Comparison of ENCODE assay signal across 11 cellular contexts in the genomic region with DNA sequence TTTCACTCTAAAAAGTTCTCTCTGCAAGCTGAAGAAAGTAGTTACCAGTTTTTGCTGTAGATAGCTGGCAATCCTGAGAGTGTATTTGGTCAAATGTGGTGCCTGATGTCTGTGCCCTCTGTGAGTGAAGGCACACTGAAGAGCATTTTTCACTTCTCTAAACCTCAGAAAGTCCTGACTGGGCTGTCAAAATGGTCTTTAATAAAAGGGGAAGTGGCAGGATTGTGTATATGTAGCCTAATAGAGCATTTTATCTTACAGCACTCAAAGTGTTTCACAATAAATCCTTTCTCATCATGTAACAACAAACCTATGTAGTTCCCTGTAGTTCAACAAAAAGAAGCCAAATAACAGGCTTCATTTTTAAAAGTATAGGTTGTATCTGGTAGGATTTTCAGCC.
A peak's percentile ranks its signal among the peaks of the same experiment; 100 is the strongest.
DNase-seq lines count a peak whose midpoint lies in the region; ATAC-seq, FAIRE-seq and TF ChIP-seq lines count a peak whose summit lies in the region.
"Had no signal": no experiment of that assay in that cellular context is flagged by ENCODE, and none has a peak within 500 bp of the region (broad histone marks: within the 10 kb centered on the region; RNA-seq: fewer than 3 reads in every experiment).

No MANE protein-coding gene starts in this region.

- peak overlapping the region; percentile 62 for H3K27ac ChIP-seq in GM12878 (ENCODE audit: control insufficient read depth, insufficient read depth)
- H3K27ac ChIP-seq: prostate gland, tibial artery had no signal

- intact Hi-C loops in GM12878 (cut with micrococcal nuclease; ENCODE audit: unreplicated experiment): no loop called here

- no peaks in the 10 kb centered on the region for H3K9me3 ChIP-seq in GM12878 (replicated peaks; ENCODE audit: control insufficient read depth, insufficient read depth, low read length)
- H3K9me3 ChIP-seq: prostate gland, tibial artery had no signal

- BruUV-seq in GM12878 (replicated peaks; lab: Mats Ljungman, UMichigan): no TSS peak

- no peak overlapping the region for H3K9ac ChIP-seq in GM12878 (ENCODE audit: control insufficient read depth, insufficient read depth, low read length)

- no peak overlapping the region for H2AFZ ChIP-seq in GM12878 (ENCODE audit: control insufficient read depth, low read depth, low read length)

- H3K79me2 ChIP-seq in GM12878 (ENCODE audit: control insufficient read depth, insufficient read depth, low read length): no peaks in the 10 kb centered on the region

- ATAC-seq in GM21515 (IDR thresholded peaks at IDR 0.05; ENCODE audit: unreplicated experiment) (peak; percentile 93), HG03442 (IDR thresholded peaks at IDR 0.05; ENCODE audit: unreplicated experiment) (peak; percentile 97), GM12878 (peak; percentile 98)

- no peak overlapping the region; the same call in 1 of the 2 replicates for H3K4me3 ChIP-seq in GM12878
- H3K4me3 ChIP-seq: prostate gland, tibial artery had no signal

- no peak overlapping the region for H3K4me2 ChIP-seq in GM12878 (ENCODE audit: control insufficient read depth, insufficient read depth)

- SMC1A ChIA-PET in GM12878 (lab: Charles Lee; ENCODE audit: uncharacterized antibody, unreplicated experiment): interaction anchor here (0.6 to 2.5 kb wide), 5 partner anchors 9 to 46 kb away, joined by 3 to 12 read pairs (median 3); no protein-coding TSS in a partner anchor

- peak; percentile 30 for DNase-seq in GM13977 (ENCODE audit: low spot score)
- DNase-seq in GM12878 (ENCODE audit: low read depth, low spot score): peak; percentile 77
- no peak for DNase-seq in ecto neural progenitor cell (ENCODE audit: low spot score)
- no peak for DNase-seq in NCI-H2196 (lab: John Stamatoyannopoulos, UW; ENCODE audit: unreplicated experiment)
- no peak for DNase-seq in stimulated activated CD4-positive, alpha-beta T cell treated with anti-CD3 and anti-CD28 coated beads, Interleukin-4, amount 100 ng/mL, for 1 hour
- no peak for DNase-seq in NCI-H2171 treated with DMSO at 0.1 percent for 48 hours (lab: John Stamatoyannopoulos, UW)
- DNase-seq: tibial artery had no signal

- H3K27me3 ChIP-seq in GM12878 (replicated peaks in 1 of 2; ENCODE audit: control insufficient read depth in 2 of 2, insufficient read depth in 2 of 2, low read length in 1 of 2): no peaks in the 10 kb centered on the region
- H3K27me3 ChIP-seq: tibial artery had no signal

- no peak for TF ChIP-seq RAD21 in GM12878 (IDR thresholded peaks at IDR 0.05; ENCODE audit: insufficient read depth, low read depth, low read length)

- CTCF ChIA-PET in GM12878 (lab: Yijun Ruan, JAX): no interaction called here

- POLR2A ChIA-PET in GM12878 (lab: Charles Lee): interaction anchor here (1.1 kb wide), 1 partner anchor 24 kb away, joined by 3 read pairs; no protein-coding TSS in a partner anchor

- H4K20me1 ChIP-seq in GM12878 (ENCODE audit: control insufficient read depth, insufficient read depth): no peaks in the 10 kb centered on the region

- TF ChIP-seq CTCF in GM13977 (IDR thresholded peaks at IDR 0.05; ENCODE audit: extremely low read depth, insufficient read depth, missing control alignments): no peak
- TF ChIP-seq CTCF in GM12878 (IDR thresholded peaks at IDR 0.05 in 2 of 3, conservative IDR thresholded peaks at IDR 0.05 in 1 of 3; ENCODE audit: control insufficient read depth in 2 of 3, extremely low read depth in 1 of 3, insufficient read depth in 1 of 3, low read depth in 3 of 3, low read length in 3 of 3): no peak

- no peak for FAIRE-seq in GM12878 (lab: Jason Lieb, UNC)
- FAIRE-seq: G401.6 had no signal

- TF ChIP-seq EP300 in GM12878 (IDR thresholded peaks at IDR 0.05; ENCODE audit: borderline replicate concordance in 1 of 2, control insufficient read depth in 1 of 2, low read depth in 2 of 2, low read length in 2 of 2): peak in 1 of 2 experiments; percentile 77; a peak in 1 of 4 replicates

- no peak for TF ChIP-seq POLR2A in GM12878 (IDR thresholded peaks at IDR 0.05; ENCODE audit: low read depth, low read length)

- RAD21 ChIA-PET in GM12878 (lab: Charles Lee; ENCODE audit: unreplicated experiment): interaction anchor here (1.1 to 1.7 kb wide), 3 partner anchors 10 to 44 kb away, joined by 3 to 5 read pairs (median 5); no protein-coding TSS in a partner anchor

- in situ Hi-C loops in GM13977 (cut with MboI; ENCODE audit: low pct_unique_long_range_greater_than_20kb, low sequenced_read_pairs, unreplicated experiment): no loop called here
- in situ Hi-C loops in GM12878 (cut with MboI): no loop called here

- no peaks in the 10 kb centered on the region for H3K36me3 ChIP-seq in GM12878 (ENCODE audit: control insufficient read depth in 2 of 2, insufficient read depth in 2 of 2, low read length in 1 of 2)
- H3K36me3 ChIP-seq: prostate gland, tibial artery had no signal

- peaks cover 13% of the 10 kb centered on the region for H3K4me1 ChIP-seq in GM12878 (ENCODE audit: control insufficient read depth, insufficient read depth, low read length)
- H3K4me1 ChIP-seq: prostate gland, tibial artery had no signal

TF ChIP-seq in GM12878, 131 proteins besides CTCF, POLR2A, EP300 and RAD21 (continues in another document):
- TF ChIP-seq MTA2 (IDR thresholded peaks at IDR 0.05; ENCODE audit: low read depth): peak; percentile 62
- TF ChIP-seq BMI1 (IDR thresholded peaks at IDR 0.05; ENCODE audit: borderline replicate concordance): 0 out of 2 replicates have a peak, but pooled peaks have one; percentile 45
- TF ChIP-seq HDAC6 (IDR thresholded peaks at IDR 0.05; ENCODE audit: unreplicated experiment): no peak
- no peak for TF ChIP-seq ZNF217 (IDR thresholded peaks at IDR 0.05)
- TF ChIP-seq ATF7 (IDR thresholded peaks at IDR 0.05; ENCODE audit: low read depth): no peak
- TF ChIP-seq, protein P1, sequence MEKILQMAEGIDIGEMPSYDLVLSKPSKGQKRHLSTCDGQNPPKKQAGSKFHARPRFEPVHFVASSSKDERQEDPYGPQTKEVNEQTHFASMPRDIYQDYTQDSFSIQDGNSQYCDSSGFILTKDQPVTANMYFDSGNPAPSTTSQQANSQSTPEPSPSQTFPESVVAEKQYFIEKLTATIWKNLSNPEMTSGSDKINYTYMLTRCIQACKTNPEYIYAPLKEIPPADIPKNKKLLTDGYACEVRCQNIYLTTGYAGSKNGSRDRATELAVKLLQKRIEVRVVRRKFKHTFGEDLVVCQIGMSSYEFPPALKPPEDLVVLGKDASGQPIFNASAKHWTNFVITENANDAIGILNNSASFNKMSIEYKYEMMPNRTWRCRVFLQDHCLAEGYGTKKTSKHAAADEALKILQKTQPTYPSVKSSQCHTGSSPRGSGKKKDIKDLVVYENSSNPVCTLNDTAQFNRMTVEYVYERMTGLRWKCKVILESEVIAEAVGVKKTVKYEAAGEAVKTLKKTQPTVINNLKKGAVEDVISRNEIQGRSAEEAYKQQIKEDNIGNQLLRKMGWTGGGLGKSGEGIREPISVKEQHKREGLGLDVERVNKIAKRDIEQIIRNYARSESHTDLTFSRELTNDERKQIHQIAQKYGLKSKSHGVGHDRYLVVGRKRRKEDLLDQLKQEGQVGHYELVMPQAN (conservative IDR thresholded peaks at IDR 0.05): no peak
- TF ChIP-seq EED (IDR thresholded peaks at IDR 0.05; ENCODE audit: low read depth): peak; percentile 49; the same call in 1 of the 2 replicates
- TF ChIP-seq, protein P2, sequence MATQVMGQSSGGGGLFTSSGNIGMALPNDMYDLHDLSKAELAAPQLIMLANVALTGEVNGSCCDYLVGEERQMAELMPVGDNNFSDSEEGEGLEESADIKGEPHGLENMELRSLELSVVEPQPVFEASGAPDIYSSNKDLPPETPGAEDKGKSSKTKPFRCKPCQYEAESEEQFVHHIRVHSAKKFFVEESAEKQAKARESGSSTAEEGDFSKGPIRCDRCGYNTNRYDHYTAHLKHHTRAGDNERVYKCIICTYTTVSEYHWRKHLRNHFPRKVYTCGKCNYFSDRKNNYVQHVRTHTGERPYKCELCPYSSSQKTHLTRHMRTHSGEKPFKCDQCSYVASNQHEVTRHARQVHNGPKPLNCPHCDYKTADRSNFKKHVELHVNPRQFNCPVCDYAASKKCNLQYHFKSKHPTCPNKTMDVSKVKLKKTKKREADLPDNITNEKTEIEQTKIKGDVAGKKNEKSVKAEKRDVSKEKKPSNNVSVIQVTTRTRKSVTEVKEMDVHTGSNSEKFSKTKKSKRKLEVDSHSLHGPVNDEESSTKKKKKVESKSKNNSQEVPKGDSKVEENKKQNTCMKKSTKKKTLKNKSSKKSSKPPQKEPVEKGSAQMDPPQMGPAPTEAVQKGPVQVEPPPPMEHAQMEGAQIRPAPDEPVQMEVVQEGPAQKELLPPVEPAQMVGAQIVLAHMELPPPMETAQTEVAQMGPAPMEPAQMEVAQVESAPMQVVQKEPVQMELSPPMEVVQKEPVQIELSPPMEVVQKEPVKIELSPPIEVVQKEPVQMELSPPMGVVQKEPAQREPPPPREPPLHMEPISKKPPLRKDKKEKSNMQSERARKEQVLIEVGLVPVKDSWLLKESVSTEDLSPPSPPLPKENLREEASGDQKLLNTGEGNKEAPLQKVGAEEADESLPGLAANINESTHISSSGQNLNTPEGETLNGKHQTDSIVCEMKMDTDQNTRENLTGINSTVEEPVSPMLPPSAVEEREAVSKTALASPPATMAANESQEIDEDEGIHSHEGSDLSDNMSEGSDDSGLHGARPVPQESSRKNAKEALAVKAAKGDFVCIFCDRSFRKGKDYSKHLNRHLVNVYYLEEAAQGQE (IDR thresholded peaks at IDR 0.05; ENCODE audit: low read depth, low read length): no peak
- TF ChIP-seq TCF12 (IDR thresholded peaks at IDR 0.05; ENCODE audit: low read depth, low read length): no peak
- TF ChIP-seq IKZF2 (IDR thresholded peaks at IDR 0.05): peak; percentile 20 to 44; a peak in 2 of 4 replicates
- peak; percentile 83 for TF ChIP-seq DPF2 (IDR thresholded peaks at IDR 0.05)
- 0 out of 2 replicates have a peak, but pooled peaks have one; percentile 50 for TF ChIP-seq NFIC (IDR thresholded peaks at IDR 0.05; ENCODE audit: low read depth, low read length)
- peak; percentile 63 for TF ChIP-seq RUNX3 (IDR thresholded peaks at IDR 0.05; ENCODE audit: low read length)
- TF ChIP-seq TCF7 (IDR thresholded peaks at IDR 0.05; ENCODE audit: borderline replicate concordance): no peak
- 0 out of 2 replicates have a peak, but pooled peaks have one; percentile 58 for TF ChIP-seq SMARCA5 (IDR thresholded peaks at IDR 0.05)
- TF ChIP-seq MTA3 (IDR thresholded peaks at IDR 0.05; ENCODE audit: borderline replicate concordance, low read length): no peak
- no peak for TF ChIP-seq PML (IDR thresholded peaks at IDR 0.05; ENCODE audit: low read length)
- no peak for TF ChIP-seq JUNB (IDR thresholded peaks at IDR 0.05)

Comparison
In these comparisons a context has a peak if more than half of its experiments do, and no peak if none do; other contexts are left out.
1. DNase-seq: peak in GM13977 (single experiment) and GM12878 (single experiment); none in ecto neural progenitor cell (single experiment), NCI-H2196 (single experiment), stimulated activated CD4-positive, alpha-beta T cell treated with anti-CD3 and anti-CD28 coated beads, Interleukin-4, amount 100 ng/mL, for 1 hour (single experiment) and NCI-H2171 treated with DMSO at 0.1 percent for 48 hours (single experiment).
2. Peak in every context shown above with its lines, with median percentiles within 50 percentile points of each other: ATAC-seq.